9 cellular contexts compared by ENCODE assay signal in genomic region chr2:24514820-24515219, GRCh38.
"Had no signal": no experiment of that assay in that cellular context is flagged by ENCODE, and none has a peak within 500 bp of the region (broad histone marks: within the 10 kb centered on the region; RNA-seq: fewer than 3 reads in every experiment).

No MANE protein-coding gene starts in this region.

- FAIRE-seq: H1, H54 had no signal

- H2AFZ ChIP-seq: GM23248, GM23338 had no signal

- H3K4me1 ChIP-seq: HAP-1 had no signal

- H3K9me3 Mint-ChIP-seq: GM23338, H9, HFFc6 had no signal

- H3K9me3 ChIP-seq: HAP-1 had no signal

- DNase-seq: GOT3, H7, H9, HFFc6 had no signal

- H3K36me3 ChIP-seq: HAP-1 had no signal

- H3K4me2 ChIP-seq: GM23338 had no signal

- H3K27ac ChIP-seq: GM23248 had no signal

- H3K4me3 ChIP-seq: GM23248, GM23338, HAP-1 had no signal

- H3K9ac ChIP-seq: GM23248 had no signal

- H3K4me3 Mint-ChIP-seq: GM23338, H9, HFFc6 had no signal

- H3K27ac Mint-ChIP-seq: GM23338, HFFc6 had no signal
